1 cellular context compared by ENCODE assay signal in the genomic region with DNA sequence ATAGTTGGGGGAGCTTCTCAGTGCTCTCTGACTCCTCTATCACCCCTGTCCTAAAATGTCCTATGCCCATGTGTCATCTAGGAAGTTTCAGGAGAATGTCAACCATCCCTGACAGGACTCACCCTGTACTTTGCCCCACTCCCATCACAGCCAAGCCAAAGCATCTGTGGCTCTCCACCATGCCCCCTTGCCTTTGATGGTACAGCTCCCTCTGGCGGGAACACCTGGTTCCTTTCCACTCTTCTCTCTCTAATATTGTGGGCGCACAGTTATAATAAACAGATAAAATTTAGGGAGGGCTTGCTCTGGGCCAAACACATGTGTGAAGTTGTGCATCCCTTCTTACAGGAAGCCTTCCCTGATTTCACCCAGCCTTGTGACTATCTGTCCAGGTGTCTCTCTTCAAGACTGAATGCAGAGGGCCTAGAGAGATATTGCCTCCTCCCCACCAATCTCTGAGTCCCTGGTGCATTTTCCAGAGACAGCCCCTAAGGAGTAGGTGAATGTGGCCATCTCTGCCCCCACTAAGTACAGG.
TF ChIP-seq lines count a peak whose summit lies in the region.

No MANE protein-coding gene starts in this region.

TF ChIP-seq in HepG2, 621 proteins besides CTCF, POLR2A, EP300 and RAD21 (continued from another document):
- TF ChIP-seq, protein P1, sequence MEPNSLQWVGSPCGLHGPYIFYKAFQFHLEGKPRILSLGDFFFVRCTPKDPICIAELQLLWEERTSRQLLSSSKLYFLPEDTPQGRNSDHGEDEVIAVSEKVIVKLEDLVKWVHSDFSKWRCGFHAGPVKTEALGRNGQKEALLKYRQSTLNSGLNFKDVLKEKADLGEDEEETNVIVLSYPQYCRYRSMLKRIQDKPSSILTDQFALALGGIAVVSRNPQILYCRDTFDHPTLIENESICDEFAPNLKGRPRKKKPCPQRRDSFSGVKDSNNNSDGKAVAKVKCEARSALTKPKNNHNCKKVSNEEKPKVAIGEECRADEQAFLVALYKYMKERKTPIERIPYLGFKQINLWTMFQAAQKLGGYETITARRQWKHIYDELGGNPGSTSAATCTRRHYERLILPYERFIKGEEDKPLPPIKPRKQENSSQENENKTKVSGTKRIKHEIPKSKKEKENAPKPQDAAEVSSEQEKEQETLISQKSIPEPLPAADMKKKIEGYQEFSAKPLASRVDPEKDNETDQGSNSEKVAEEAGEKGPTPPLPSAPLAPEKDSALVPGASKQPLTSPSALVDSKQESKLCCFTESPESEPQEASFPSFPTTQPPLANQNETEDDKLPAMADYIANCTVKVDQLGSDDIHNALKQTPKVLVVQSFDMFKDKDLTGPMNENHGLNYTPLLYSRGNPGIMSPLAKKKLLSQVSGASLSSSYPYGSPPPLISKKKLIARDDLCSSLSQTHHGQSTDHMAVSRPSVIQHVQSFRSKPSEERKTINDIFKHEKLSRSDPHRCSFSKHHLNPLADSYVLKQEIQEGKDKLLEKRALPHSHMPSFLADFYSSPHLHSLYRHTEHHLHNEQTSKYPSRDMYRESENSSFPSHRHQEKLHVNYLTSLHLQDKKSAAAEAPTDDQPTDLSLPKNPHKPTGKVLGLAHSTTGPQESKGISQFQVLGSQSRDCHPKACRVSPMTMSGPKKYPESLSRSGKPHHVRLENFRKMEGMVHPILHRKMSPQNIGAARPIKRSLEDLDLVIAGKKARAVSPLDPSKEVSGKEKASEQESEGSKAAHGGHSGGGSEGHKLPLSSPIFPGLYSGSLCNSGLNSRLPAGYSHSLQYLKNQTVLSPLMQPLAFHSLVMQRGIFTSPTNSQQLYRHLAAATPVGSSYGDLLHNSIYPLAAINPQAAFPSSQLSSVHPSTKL (CRISPR knock-in tag; IDR thresholded peaks at IDR 0.05) = no peak
- TF ChIP-seq SP140L (CRISPR knock-in tag; IDR thresholded peaks at IDR 0.05; ENCODE audit: borderline replicate concordance) (no peak), ZNF839 (CRISPR knock-in tag; IDR thresholded peaks at IDR 0.05; ENCODE audit: borderline replicate concordance) (no peak), ZNF652 (CRISPR knock-in tag; IDR thresholded peaks at IDR 0.05; ENCODE audit: borderline replicate concordance, low read depth) (no peak), TBX2 (CRISPR knock-in tag; IDR thresholded peaks at IDR 0.05; ENCODE audit: borderline replicate concordance) (no peak), SALL1 (CRISPR knock-in tag; IDR thresholded peaks at IDR 0.05) (0 out of 2 replicates have a peak, but pooled peaks have one; percentile 16), PAX8 (CRISPR knock-in tag; IDR thresholded peaks at IDR 0.05; ENCODE audit: borderline replicate concordance) (no peak), NFYB (CRISPR knock-in tag; IDR thresholded peaks at IDR 0.05) (no peak), ZNF629 (CRISPR knock-in tag; conservative IDR thresholded peaks at IDR 0.05) (no peak), PHB2 (IDR thresholded peaks at IDR 0.05; ENCODE audit: partially characterized antibody) (no peak), ZNF230 (CRISPR knock-in tag; IDR thresholded peaks at IDR 0.05) (no peak), STAG1 (CRISPR knock-in tag; IDR thresholded peaks at IDR 0.05) (peak; percentile 65), HMG20B (CRISPR knock-in tag; conservative IDR thresholded peaks at IDR 0.05) (no peak), ZNF749 (CRISPR knock-in tag; IDR thresholded peaks at IDR 0.05; ENCODE audit: borderline replicate concordance) (no peak), CREB1 (IDR thresholded peaks at IDR 0.05) (no peak), CREB1 (CRISPR knock-in tag; IDR thresholded peaks at IDR 0.05) (no peak), JDP2 (CRISPR knock-in tag; IDR thresholded peaks at IDR 0.05; ENCODE audit: borderline replicate concordance) (no peak), HNRNPLL (IDR thresholded peaks at IDR 0.05; ENCODE audit: low read depth, low read length, poor library complexity, severe bottlenecking) (no peak), KLF9 (CRISPR knock-in tag; IDR thresholded peaks at IDR 0.05; ENCODE audit: low read depth) (no peak), ZNF432 (CRISPR knock-in tag; IDR thresholded peaks at IDR 0.05; ENCODE audit: borderline replicate concordance) (no peak), AHR (CRISPR knock-in tag; IDR thresholded peaks at IDR 0.05) (no peak), RARG (CRISPR knock-in tag; IDR thresholded peaks at IDR 0.05; ENCODE audit: low read depth) (no peak), ZNF263 (CRISPR knock-in tag; IDR thresholded peaks at IDR 0.05) (no peak), HIVEP1 (CRISPR knock-in tag; IDR thresholded peaks at IDR 0.05) (no peak), RFX3 (CRISPR knock-in tag; IDR thresholded peaks at IDR 0.05) (no peak)
- TF ChIP-seq, protein P2, sequence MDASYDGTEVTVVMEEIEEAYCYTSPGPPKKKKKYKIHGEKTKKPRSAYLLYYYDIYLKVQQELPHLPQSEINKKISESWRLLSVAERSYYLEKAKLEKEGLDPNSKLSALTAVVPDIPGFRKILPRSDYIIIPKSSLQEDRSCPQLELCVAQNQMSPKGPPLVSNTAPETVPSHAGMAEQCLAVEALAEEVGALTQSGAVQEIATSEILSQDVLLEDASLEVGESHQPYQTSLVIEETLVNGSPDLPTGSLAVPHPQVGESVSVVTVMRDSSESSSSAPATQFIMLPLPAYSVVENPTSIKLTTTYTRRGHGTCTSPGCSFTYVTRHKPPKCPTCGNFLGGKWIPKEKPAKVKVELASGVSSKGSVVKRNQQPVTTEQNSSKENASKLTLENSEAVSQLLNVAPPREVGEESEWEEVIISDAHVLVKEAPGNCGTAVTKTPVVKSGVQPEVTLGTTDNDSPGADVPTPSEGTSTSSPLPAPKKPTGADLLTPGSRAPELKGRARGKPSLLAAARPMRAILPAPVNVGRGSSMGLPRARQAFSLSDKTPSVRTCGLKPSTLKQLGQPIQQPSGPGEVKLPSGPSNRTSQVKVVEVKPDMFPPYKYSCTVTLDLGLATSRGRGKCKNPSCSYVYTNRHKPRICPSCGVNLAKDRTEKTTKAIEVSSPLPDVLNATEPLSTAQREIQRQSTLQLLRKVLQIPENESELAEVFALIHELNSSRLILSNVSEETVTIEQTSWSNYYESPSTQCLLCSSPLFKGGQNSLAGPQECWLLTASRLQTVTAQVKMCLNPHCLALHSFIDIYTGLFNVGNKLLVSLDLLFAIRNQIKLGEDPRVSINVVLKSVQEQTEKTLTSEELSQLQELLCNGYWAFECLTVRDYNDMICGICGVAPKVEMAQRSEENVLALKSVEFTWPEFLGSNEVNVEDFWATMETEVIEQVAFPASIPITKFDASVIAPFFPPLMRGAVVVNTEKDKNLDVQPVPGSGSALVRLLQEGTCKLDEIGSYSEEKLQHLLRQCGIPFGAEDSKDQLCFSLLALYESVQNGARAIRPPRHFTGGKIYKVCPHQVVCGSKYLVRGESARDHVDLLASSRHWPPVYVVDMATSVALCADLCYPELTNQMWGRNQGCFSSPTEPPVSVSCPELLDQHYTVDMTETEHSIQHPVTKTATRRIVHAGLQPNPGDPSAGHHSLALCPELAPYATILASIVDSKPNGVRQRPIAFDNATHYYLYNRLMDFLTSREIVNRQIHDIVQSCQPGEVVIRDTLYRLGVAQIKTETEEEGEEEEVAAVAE (CRISPR knock-in tag; IDR thresholded peaks at IDR 0.05; ENCODE audit: borderline replicate concordance) = no peak
- TF ChIP-seq, protein P3, sequence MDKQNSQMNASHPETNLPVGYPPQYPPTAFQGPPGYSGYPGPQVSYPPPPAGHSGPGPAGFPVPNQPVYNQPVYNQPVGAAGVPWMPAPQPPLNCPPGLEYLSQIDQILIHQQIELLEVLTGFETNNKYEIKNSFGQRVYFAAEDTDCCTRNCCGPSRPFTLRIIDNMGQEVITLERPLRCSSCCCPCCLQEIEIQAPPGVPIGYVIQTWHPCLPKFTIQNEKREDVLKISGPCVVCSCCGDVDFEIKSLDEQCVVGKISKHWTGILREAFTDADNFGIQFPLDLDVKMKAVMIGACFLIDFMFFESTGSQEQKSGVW (CRISPR knock-in tag; IDR thresholded peaks at IDR 0.05; ENCODE audit: borderline replicate concordance) = no peak
- TF ChIP-seq, protein P4, sequence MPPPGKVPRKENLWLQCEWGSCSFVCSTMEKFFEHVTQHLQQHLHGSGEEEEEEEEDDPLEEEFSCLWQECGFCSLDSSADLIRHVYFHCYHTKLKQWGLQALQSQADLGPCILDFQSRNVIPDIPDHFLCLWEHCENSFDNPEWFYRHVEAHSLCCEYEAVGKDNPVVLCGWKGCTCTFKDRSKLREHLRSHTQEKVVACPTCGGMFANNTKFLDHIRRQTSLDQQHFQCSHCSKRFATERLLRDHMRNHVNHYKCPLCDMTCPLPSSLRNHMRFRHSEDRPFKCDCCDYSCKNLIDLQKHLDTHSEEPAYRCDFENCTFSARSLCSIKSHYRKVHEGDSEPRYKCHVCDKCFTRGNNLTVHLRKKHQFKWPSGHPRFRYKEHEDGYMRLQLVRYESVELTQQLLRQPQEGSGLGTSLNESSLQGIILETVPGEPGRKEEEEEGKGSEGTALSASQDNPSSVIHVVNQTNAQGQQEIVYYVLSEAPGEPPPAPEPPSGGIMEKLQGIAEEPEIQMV (CRISPR knock-in tag; IDR thresholded peaks at IDR 0.05; ENCODE audit: low read depth) = no peak
- TF ChIP-seq, protein P5, sequence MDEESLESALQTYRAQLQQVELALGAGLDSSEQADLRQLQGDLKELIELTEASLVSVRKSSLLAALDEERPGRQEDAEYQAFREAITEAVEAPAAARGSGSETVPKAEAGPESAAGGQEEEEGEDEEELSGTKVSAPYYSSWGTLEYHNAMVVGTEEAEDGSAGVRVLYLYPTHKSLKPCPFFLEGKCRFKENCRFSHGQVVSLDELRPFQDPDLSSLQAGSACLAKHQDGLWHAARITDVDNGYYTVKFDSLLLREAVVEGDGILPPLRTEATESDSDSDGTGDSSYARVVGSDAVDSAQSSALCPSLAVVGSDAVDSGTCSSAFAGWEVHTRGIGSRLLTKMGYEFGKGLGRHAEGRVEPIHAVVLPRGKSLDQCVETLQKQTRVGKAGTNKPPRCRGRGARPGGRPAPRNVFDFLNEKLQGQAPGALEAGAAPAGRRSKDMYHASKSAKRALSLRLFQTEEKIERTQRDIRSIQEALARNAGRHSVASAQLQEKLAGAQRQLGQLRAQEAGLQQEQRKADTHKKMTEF (CRISPR knock-in tag; IDR thresholded peaks at IDR 0.05) = no peak
- TF ChIP-seq, protein P6, sequence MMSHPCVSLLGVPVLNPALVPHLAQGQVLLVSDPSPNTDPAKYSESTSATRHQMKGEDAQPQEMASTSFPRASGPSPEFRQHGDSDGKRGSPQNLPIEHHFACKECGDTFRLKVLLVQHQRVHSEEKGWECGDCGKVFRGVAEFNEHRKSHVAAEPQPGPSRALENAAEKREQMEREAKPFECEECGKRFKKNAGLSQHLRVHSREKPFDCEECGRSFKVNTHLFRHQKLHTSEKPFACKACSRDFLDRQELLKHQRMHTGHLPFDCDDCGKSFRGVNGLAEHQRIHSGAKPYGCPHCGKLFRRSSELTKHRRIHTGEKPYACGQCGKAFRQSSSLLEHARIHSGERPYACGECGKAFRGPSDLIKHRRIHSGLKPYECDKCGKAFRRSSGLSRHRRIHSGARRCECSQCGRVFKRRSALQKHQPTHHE (CRISPR knock-in tag; IDR thresholded peaks at IDR 0.05; ENCODE audit: borderline replicate concordance) = no peak
